29 cellular contexts compared by ENCODE assay signal in the genomic region with DNA sequence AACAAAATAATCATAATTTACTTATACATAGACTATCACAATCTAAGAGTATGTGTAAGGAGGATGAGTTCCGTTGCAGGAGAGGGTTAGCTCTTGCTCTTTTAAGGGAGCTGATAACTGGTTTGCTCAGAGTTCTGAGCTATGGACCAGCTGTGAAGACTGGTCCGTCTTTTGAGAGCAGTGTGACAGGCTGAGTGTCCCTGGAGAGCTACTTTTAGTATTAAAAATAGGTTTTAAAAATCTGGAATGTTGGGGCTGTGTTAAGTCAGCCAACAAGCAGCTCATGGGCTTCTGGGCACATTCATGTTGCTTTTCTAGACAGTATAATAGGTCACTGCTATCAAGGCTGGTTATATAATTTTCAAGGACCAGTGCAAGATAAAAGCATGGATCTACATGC. TPM values are rescaled to one million over a fixed set of nuclear protein-coding genes. Genes with fewer than 3 reads are reported as not detected.
"Had no signal": no experiment of that assay in that cellular context is flagged by ENCODE, and none has a peak within 500 bp of the region (broad histone marks: within the 10 kb centered on the region; RNA-seq: fewer than 3 reads in every experiment).

No MANE protein-coding gene starts in this region.

- H3K27ac ChIP-seq: body of pancreas, neutrophil, ovary, spleen, tibial nerve had no signal

- H3K36me3 ChIP-seq: adrenal gland, neutrophil, ovary, spleen, tibial nerve had no signal

- H3K27ac Mint-ChIP-seq: activated CD4-positive, alpha-beta memory T cell treated with anti-CD3 and anti-CD28 coated beads for 36 hours; activated CD4-positive, alpha-beta T cell treated with anti-CD3 and anti-CD28 coated beads, Interleukin-2, amount 10 ng/mL, durations not matched to agents 24 days and 14 days; activated naive CD4-positive, alpha-beta T cell treated with anti-CD3 and anti-CD28 coated beads for 36 hours; activated naive CD8-positive, alpha-beta T cell treated with anti-CD3 and anti-CD28 coated beads for 36 hours; activated T-helper 1 cell treated with anti-CD3 and anti-CD28 coated beads, Interleukin-12 subunit alpha, Interleukin-12 subunit beta, Interleukin-2, Interleukin-4 antibody, amounts not matched to agents 30 ng/mL and 10 ng/mL and 1 ng/mL, durations not matched to agents 14 hours and 24 hours and 36 hours; mesothelial cell of epicardium; nephron progenitor cell; progenitor cell of endocrine pancreas had no signal

- H3K9me3 ChIP-seq: adrenal gland, body of pancreas, neutrophil, ovary, spleen had no signal

- ATAC-seq: body of pancreas, esophagus mucosa had no signal

- H3K9me3 Mint-ChIP-seq: activated CD4-positive, alpha-beta memory T cell treated with anti-CD3 and anti-CD28 coated beads for 36 hours; activated naive CD4-positive, alpha-beta T cell treated with anti-CD3 and anti-CD28 coated beads for 36 hours; activated T-helper 1 cell treated with anti-CD3 and anti-CD28 coated beads, Interleukin-12 subunit alpha, Interleukin-12 subunit beta, Interleukin-2, Interleukin-4 antibody, amounts not matched to agents 30 ng/mL and 10 ng/mL and 1 ng/mL, durations not matched to agents 14 hours and 24 hours and 36 hours; mesothelial cell of epicardium; nephron progenitor cell had no signal

- H3K4me3 ChIP-seq: adrenal gland, body of pancreas, ovary, spleen, tibial nerve had no signal

- H3K4me1 ChIP-seq: body of pancreas, tibial nerve had no signal

- H3K4me3 Mint-ChIP-seq: activated CD4-positive, alpha-beta memory T cell treated with anti-CD3 and anti-CD28 coated beads for 36 hours; activated CD4-positive, alpha-beta T cell treated with anti-CD3 and anti-CD28 coated beads, Interleukin-2, amount 10 ng/mL, durations not matched to agents 24 days and 14 days; activated naive CD4-positive, alpha-beta T cell treated with anti-CD3 and anti-CD28 coated beads for 36 hours; activated naive CD8-positive, alpha-beta T cell treated with anti-CD3 and anti-CD28 coated beads for 36 hours; activated T-helper 1 cell treated with anti-CD3 and anti-CD28 coated beads, Interleukin-12 subunit alpha, Interleukin-12 subunit beta, Interleukin-2, Interleukin-4 antibody, amounts not matched to agents 30 ng/mL and 10 ng/mL and 1 ng/mL, durations not matched to agents 14 hours and 24 hours and 36 hours; mesothelial cell of epicardium; naive B cell; nephron progenitor cell had no signal

- H3K36me3 Mint-ChIP-seq: activated CD4-positive, alpha-beta memory T cell treated with anti-CD3 and anti-CD28 coated beads for 36 hours; activated naive CD8-positive, alpha-beta T cell treated with anti-CD3 and anti-CD28 coated beads for 36 hours; mesothelial cell of epicardium; naive B cell had no signal

- H3K27me3 ChIP-seq: adrenal gland, body of pancreas, neutrophil, ovary, spleen, tibial nerve had no signal

- H3K4me1 Mint-ChIP-seq: activated CD4-positive, alpha-beta T cell treated with anti-CD3 and anti-CD28 coated beads, Interleukin-2, amount 10 ng/mL, durations not matched to agents 24 days and 14 days; activated naive CD8-positive, alpha-beta T cell treated with anti-CD3 and anti-CD28 coated beads for 36 hours; nephron progenitor cell had no signal

- DNase-seq: activated CD4-positive, alpha-beta memory T cell treated with anti-CD3 and anti-CD28 coated beads for 36 hours; activated CD4-positive, alpha-beta T cell treated with anti-CD3 and anti-CD28 coated beads, Interleukin-2, amount 10 ng/mL, durations not matched to agents 24 days and 14 days; activated CD4-positive, CD25-positive, alpha-beta regulatory T cell treated with anti-CD3 and anti-CD28 coated beads, Interleukin-2, amount 50 U/mL, for 72 hours; activated CD8-positive, alpha-beta memory T cell treated with anti-CD3 and anti-CD28 coated beads, Interleukin-2, amount 50 U/mL, for 4 hours; activated effector memory CD4-positive, alpha-beta T cell treated with anti-CD3 and anti-CD28 coated beads, Interleukin-2, amount 50 U/mL, for 16 hours; activated naive CD4-positive, alpha-beta T cell treated with anti-CD3 and anti-CD28 coated beads for 36 hours; activated naive CD8-positive, alpha-beta T cell treated with anti-CD3 and anti-CD28 coated beads for 36 hours; activated T-cell treated with anti-CD3 and anti-CD28 coated beads, Interleukin-2, amount 50 U/mL, for 1 hour; aorta; cortex of kidney; foreskin fibroblast; mammary epithelial cell; naive B cell; nephron progenitor cell; ovary; retina; spleen; stimulated activated naive CD4-positive, alpha-beta T cell treated with Interleukin-2 at 50 U/mL for 16 hours had no signal

- H3K27me3 Mint-ChIP-seq: activated naive CD8-positive, alpha-beta T cell treated with anti-CD3 and anti-CD28 coated beads for 36 hours; naive B cell had no signal

RNA-seq across cellular contexts. Expression of a gene that starts 49.8 kb away (rescaled TPM):
- total RNA-seq: activated CD4-positive, alpha-beta memory T cell treated with anti-CD3 and anti-CD28 coated beads for 36 hours; activated CD4-positive, alpha-beta T cell treated with anti-CD3 and anti-CD28 coated beads, Interleukin-2, amount 10 ng/mL, durations not matched to agents 24 days and 14 days; activated CD8-positive, alpha-beta memory T cell treated with anti-CD3 and anti-CD28 coated beads for 36 hours; activated naive CD8-positive, alpha-beta T cell treated with anti-CD3 and anti-CD28 coated beads for 36 hours; activated T-helper 1 cell treated with anti-CD3 and anti-CD28 coated beads, Interleukin-12 subunit alpha, Interleukin-12 subunit beta, Interleukin-2, Interleukin-4 antibody, amounts not matched to agents 30 ng/mL and 10 ng/mL and 1 ng/mL, durations not matched to agents 14 hours and 24 hours and 36 hours; liver; mesothelial cell of epicardium; spleen; T-helper 1 cell treated with Interleukin-12 subunit alpha and Interleukin-12 subunit beta and Interleukin-4 antibody, amounts not matched to agents 30 ng/mL and 1 ng/mL, for 36 hours had no signal
